14 cellular contexts compared by ENCODE assay signal in the genomic region with DNA sequence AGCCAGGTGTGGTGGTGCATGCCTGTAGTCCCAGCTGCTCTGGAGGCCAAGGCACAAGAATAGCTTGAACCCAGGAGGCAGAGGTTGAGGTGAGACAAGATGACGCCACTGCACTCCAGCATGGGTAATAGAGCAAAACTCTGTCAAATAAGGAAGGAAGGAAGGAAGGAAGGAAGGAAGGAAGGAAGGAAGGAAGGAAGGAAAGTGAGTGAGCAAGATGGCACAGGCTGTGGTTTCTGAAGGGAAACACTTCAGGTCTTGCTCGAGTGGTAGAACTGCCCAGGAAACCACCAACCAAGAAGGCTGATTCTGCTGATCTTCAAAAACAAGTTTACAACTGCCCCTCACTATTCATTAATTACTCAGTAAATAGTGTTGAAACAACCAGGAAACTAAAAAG. TPM values are rescaled to one million over a fixed set of nuclear protein-coding genes. Genes with fewer than 3 reads are reported as not detected.
A peak's percentile ranks its signal among the peaks of the same experiment; 100 is the strongest.
DNase-seq lines count a peak whose midpoint lies in the region; ATAC-seq and TF ChIP-seq lines count a peak whose summit lies in the region.
"Had no signal": no experiment of that assay in that cellular context is flagged by ENCODE, and none has a peak within 500 bp of the region (broad histone marks: within the 10 kb centered on the region; RNA-seq: fewer than 3 reads in every experiment).

No MANE protein-coding gene starts in this region.

- peaks cover 2% of the 10 kb centered on the region for H3K9me3 Mint-ChIP-seq in activated CD8-positive, alpha-beta memory T cell treated with anti-CD3 and anti-CD28 coated beads, Interleukin-2, amount 10 ng/mL, durations not matched to agents 7 days and 5 days (ENCODE audit: low read depth)
- H3K9me3 Mint-ChIP-seq in WTC11: no peaks in the 10 kb centered on the region

- CTCF ChIA-PET in activated CD8-positive, alpha-beta memory T cell treated with anti-CD3 and anti-CD28 coated beads, Interleukin-2, amount 10 ng/mL, durations not matched to agents 7 days and 5 days (lab: Charles Lee): no interaction called here
- CTCF ChIA-PET in WTC11 (lab: Charles Lee): no interaction called here

- H2AK5ac ChIP-seq in neuronal stem cell (ENCODE audit: low read depth, low read length): no peak overlapping the region

- no peak overlapping the region for H3K4me2 ChIP-seq in neuronal stem cell (ENCODE audit: insufficient read depth, low read length, poor library complexity, severe bottlenecking)

- H3K36me3 ChIP-seq in neuronal stem cell (replicated peaks in 1 of 2; ENCODE audit: control insufficient read depth in 2 of 2, insufficient read depth in 2 of 2, low read length in 2 of 2): peaks cover 8 to 86% of the 10 kb centered on the region in 2 donors
- H3K36me3 ChIP-seq: pancreas had no signal

- no CpG with 5 or more reads among the region's 2 CpGs for WGBS in neuronal stem cell (ENCODE audit: extremely low coverage in 2 of 2, insufficient read length in 2 of 2, insufficient replicate concordance in 1 of 2), 2 donors

- POLR2A ChIA-PET in WTC11 (lab: Charles Lee): no interaction called here

- no peak overlapping the region for H4K91ac ChIP-seq in neuronal stem cell (ENCODE audit: low read depth, low read length, poor library complexity)

- H2BK120ac ChIP-seq in neuronal stem cell (ENCODE audit: low read depth, low read length): no peak overlapping the region

- H3K79me1 ChIP-seq in neuronal stem cell (ENCODE audit: low read depth, low read length): peaks cover 2% of the 10 kb centered on the region

- H3K27ac ChIP-seq in HL-60 (replicated peaks) (0 out of 2 replicates have a peak overlapping the region, but pooled peaks have one; percentile 22), neuronal stem cell (replicated peaks; ENCODE audit: low read length) (no peak overlapping the region)
- H3K27ac ChIP-seq: pancreas had no signal

- no peak overlapping the region for H3K4ac ChIP-seq in neuronal stem cell (ENCODE audit: low read length)

- H3K4me1 ChIP-seq in neuronal stem cell (ENCODE audit: control insufficient read depth in 2 of 2, insufficient read depth in 1 of 2, low read depth in 1 of 2, low read length in 2 of 2): no peaks in the 10 kb centered on the region
- H3K4me1 ChIP-seq: pancreas had no signal

- H3K18ac ChIP-seq in neuronal stem cell (ENCODE audit: low read length): no peak overlapping the region

- no peaks in the 10 kb centered on the region for H3K9me3 ChIP-seq in neuronal stem cell (replicated peaks in 1 of 2; ENCODE audit: control insufficient read depth in 2 of 2, insufficient read depth in 1 of 2, low read depth in 1 of 2, low read length in 2 of 2)
- H3K9me3 ChIP-seq: pancreas had no signal

- H2AFZ ChIP-seq in neuronal stem cell (ENCODE audit: low read length): no peak overlapping the region

- H3K4me3 ChIP-seq in HL-60 (replicated peaks; ENCODE audit: insufficient read depth, low read length) (no peak overlapping the region), neuronal stem cell (ENCODE audit: low read length in 2 of 2) (no peak overlapping the region)
- H3K4me3 ChIP-seq: pancreas had no signal

- ATAC-seq in activated CD8-positive, alpha-beta memory T cell treated with anti-CD3 and anti-CD28 coated beads, Interleukin-2, amount 10 ng/mL, durations not matched to agents 7 days and 5 days: peak; percentile 62
- ATAC-seq in WTC11 (no peak), GM21786 (IDR thresholded peaks at IDR 0.05; ENCODE audit: unreplicated experiment) (no peak)
- ATAC-seq: pancreas had no signal

- peak overlapping the region; percentile 74 for H3K27ac Mint-ChIP-seq in activated CD8-positive, alpha-beta memory T cell treated with anti-CD3 and anti-CD28 coated beads, Interleukin-2, amount 10 ng/mL, durations not matched to agents 7 days and 5 days
- peak overlapping the region; percentile 40; the same call in 1 of the 2 replicates for H3K27ac Mint-ChIP-seq in WTC11

- no peak overlapping the region for H3K9ac ChIP-seq in neuronal stem cell (ENCODE audit: low read depth, low read length, poor library complexity)

- peaks cover 50% of the 10 kb centered on the region for H3K36me3 Mint-ChIP-seq in activated CD8-positive, alpha-beta memory T cell treated with anti-CD3 and anti-CD28 coated beads, Interleukin-2, amount 10 ng/mL, durations not matched to agents 7 days and 5 days
- peaks cover 7% of the 10 kb centered on the region; the same call in 1 of the 2 replicates for H3K36me3 Mint-ChIP-seq in WTC11

- H3K27me3 ChIP-seq in HL-60 (ENCODE audit: insufficient read depth, poor library complexity, severe bottlenecking) (no peaks in the 10 kb centered on the region), neuronal stem cell (ENCODE audit: control insufficient read depth in 3 of 3, insufficient read depth in 3 of 3, low read depth in 1 of 3, low read length in 3 of 3) (no peaks in the 10 kb centered on the region)
- H3K27me3 ChIP-seq: pancreas had no signal

- peaks cover 44% of the 10 kb centered on the region for H3K4me1 Mint-ChIP-seq in activated CD8-positive, alpha-beta memory T cell treated with anti-CD3 and anti-CD28 coated beads, Interleukin-2, amount 10 ng/mL, durations not matched to agents 7 days and 5 days
- H3K4me1 Mint-ChIP-seq in WTC11: no peaks in the 10 kb centered on the region

- H4K8ac ChIP-seq in neuronal stem cell (ENCODE audit: low read depth, low read length): peak overlapping the region; percentile 65

- no peak overlapping the region for H3K4me3 Mint-ChIP-seq in activated CD8-positive, alpha-beta memory T cell treated with anti-CD3 and anti-CD28 coated beads, Interleukin-2, amount 10 ng/mL, durations not matched to agents 7 days and 5 days
- H3K4me3 Mint-ChIP-seq in WTC11: no peak overlapping the region

- H3K27me3 Mint-ChIP-seq in activated CD8-positive, alpha-beta memory T cell treated with anti-CD3 and anti-CD28 coated beads, Interleukin-2, amount 10 ng/mL, durations not matched to agents 7 days and 5 days: no peaks in the 10 kb centered on the region
- H3K27me3 Mint-ChIP-seq in WTC11 (ENCODE audit: low read depth): no peaks in the 10 kb centered on the region

- no peak overlapping the region for H2BK5ac ChIP-seq in neuronal stem cell (ENCODE audit: low read length)

- no peak overlapping the region for H2BK15ac ChIP-seq in neuronal stem cell (ENCODE audit: low read length)

- no peak overlapping the region for H3K14ac ChIP-seq in neuronal stem cell (ENCODE audit: low read length)

- TF ChIP-seq CTCF in HL-60 (IDR thresholded peaks at IDR 0.05; ENCODE audit: insufficient read depth, low read length): no peak
- TF ChIP-seq CTCF in WTC11 (IDR thresholded peaks at IDR 0.05): no peak

- no peak overlapping the region for H3K23ac ChIP-seq in neuronal stem cell (ENCODE audit: low read depth, low read length, poor library complexity)

- no peak overlapping the region for H2BK12ac ChIP-seq in neuronal stem cell (ENCODE audit: low read length)

- DNase-seq in activated CD8-positive, alpha-beta memory T cell treated with anti-CD3 and anti-CD28 coated beads, Interleukin-2, amount 10 ng/mL, durations not matched to agents 7 days and 5 days: peak; percentile 58
- no peak for DNase-seq in activated CD8-positive, alpha-beta memory T cell treated with anti-CD3 and anti-CD28 coated beads, Interleukin-2, amount 50 U/mL, for 48 hours
- DNase-seq in HL-60 (ENCODE audit: low read depth in 1 of 2, low spot score in 1 of 2) (peak in 1 of 2 experiments; percentile 12), WTC11 (ENCODE audit: low spot score) (no peak), neuronal stem cell (ENCODE audit: low spot score) (no peak), nucleus accumbens (lab: John Stamatoyannopoulos, UW) (no peak), HuH-7.5 (ENCODE audit: low spot score) (no peak)
- DNase-seq: ACHN; activated CD8-positive, alpha-beta memory T cell treated with anti-CD3 and anti-CD28 coated beads, Interleukin-2, amount 50 U/mL, for 4 hours; dermis blood vessel endothelial cell; NCI-H1694 treated with DMSO at 0.1 percent for 48 hours; NCI-H510A treated with DMSO at 0.1 percent for 48 hours; pancreas had no signal

TF ChIP-seq in WTC11, 78 proteins besides CTCF, POLR2A, EP300 and RAD21 (continues in another document):
- TF ChIP-seq, protein P1, sequence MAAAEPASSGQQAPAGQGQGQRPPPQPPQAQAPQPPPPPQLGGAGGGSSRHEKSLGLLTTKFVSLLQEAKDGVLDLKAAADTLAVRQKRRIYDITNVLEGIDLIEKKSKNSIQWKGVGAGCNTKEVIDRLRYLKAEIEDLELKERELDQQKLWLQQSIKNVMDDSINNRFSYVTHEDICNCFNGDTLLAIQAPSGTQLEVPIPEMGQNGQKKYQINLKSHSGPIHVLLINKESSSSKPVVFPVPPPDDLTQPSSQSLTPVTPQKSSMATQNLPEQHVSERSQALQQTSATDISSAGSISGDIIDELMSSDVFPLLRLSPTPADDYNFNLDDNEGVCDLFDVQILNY (CRISPR knock-in tag; IDR thresholded peaks at IDR 0.05): no peak
- TF ChIP-seq, protein P2, sequence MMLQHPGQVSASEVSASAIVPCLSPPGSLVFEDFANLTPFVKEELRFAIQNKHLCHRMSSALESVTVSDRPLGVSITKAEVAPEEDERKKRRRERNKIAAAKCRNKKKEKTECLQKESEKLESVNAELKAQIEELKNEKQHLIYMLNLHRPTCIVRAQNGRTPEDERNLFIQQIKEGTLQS (CRISPR knock-in tag; conservative IDR thresholded peaks at IDR 0.05): no peak
- TF ChIP-seq, protein P3, sequence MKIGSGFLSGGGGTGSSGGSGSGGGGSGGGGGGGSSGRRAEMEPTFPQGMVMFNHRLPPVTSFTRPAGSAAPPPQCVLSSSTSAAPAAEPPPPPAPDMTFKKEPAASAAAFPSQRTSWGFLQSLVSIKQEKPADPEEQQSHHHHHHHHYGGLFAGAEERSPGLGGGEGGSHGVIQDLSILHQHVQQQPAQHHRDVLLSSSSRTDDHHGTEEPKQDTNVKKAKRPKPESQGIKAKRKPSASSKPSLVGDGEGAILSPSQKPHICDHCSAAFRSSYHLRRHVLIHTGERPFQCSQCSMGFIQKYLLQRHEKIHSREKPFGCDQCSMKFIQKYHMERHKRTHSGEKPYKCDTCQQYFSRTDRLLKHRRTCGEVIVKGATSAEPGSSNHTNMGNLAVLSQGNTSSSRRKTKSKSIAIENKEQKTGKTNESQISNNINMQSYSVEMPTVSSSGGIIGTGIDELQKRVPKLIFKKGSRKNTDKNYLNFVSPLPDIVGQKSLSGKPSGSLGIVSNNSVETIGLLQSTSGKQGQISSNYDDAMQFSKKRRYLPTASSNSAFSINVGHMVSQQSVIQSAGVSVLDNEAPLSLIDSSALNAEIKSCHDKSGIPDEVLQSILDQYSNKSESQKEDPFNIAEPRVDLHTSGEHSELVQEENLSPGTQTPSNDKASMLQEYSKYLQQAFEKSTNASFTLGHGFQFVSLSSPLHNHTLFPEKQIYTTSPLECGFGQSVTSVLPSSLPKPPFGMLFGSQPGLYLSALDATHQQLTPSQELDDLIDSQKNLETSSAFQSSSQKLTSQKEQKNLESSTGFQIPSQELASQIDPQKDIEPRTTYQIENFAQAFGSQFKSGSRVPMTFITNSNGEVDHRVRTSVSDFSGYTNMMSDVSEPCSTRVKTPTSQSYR (CRISPR knock-in tag; IDR thresholded peaks at IDR 0.05): no peak

RNA-seq across cellular contexts. Expression of a gene that starts 45.2 kb away (rescaled TPM):
- total RNA-seq in activated CD8-positive, alpha-beta memory T cell treated with anti-CD3 and anti-CD28 coated beads, Interleukin-2, amount 10 ng/mL, durations not matched to agents 7 days and 5 days: 100 to 1,000 TPM; 106 to 109 TPM
- total RNA-seq in WTC11 (2021): 28.5 to 35.4 TPM (median 28.6 TPM) in 3 replicates
- 65.4 TPM for polyA plus RNA-seq in neuronal stem cell (2013, experiment 1 of 2)
- polyA plus RNA-seq in neuronal stem cell (2013, experiment 2 of 2): 66.8 TPM
